Comparison of ENCODE assay signal across 8 cellular contexts in genomic region chr1:100353988-100354387, GRCh38. TPM values are rescaled to one million over a fixed set of nuclear protein-coding genes. Genes with fewer than 3 reads are reported as not detected.
A peak's percentile ranks its signal among the peaks of the same experiment; 100 is the strongest.
DNase-seq lines count a peak whose midpoint lies in the region; ATAC-seq, FAIRE-seq and TF ChIP-seq lines count a peak whose summit lies in the region.

No MANE protein-coding gene starts in this region.

- no peak overlapping the region for H3K27ac ChIP-seq in HepG2 (ENCODE audit: extremely low read length, insufficient read depth, low read length)
- no peak overlapping the region for H3K27ac ChIP-seq in right lobe of liver

- H3K4me1 ChIP-seq in HepG2 (ENCODE audit: insufficient read depth, low read length) (peaks cover 41% of the 10 kb centered on the region), right lobe of liver (peaks cover 0 to 13% (median 0%) of the 10 kb centered on the region in 4 donors)

- no peak for TF ChIP-seq POLR2A in HepG2 (IDR thresholded peaks at IDR 0.05; ENCODE audit: insufficient read depth in 1 of 2, low read depth in 2 of 2, low read length in 2 of 2)
- TF ChIP-seq POLR2A in right lobe of liver (IDR thresholded peaks at IDR 0.05) = no peak

- H3K36me3 ChIP-seq in HepG2 (replicated peaks in 1 of 2; ENCODE audit: control insufficient read depth in 1 of 2, insufficient read depth in 2 of 2, low read length in 2 of 2) (peaks cover 0 to 1% of the 10 kb centered on the region in 2 experiments; a peak in 1 of 5 replicates), right lobe of liver (no peaks in the 10 kb centered on the region)

- H4K20me1 ChIP-seq in HepG2 (ENCODE audit: insufficient read depth, low read length) = no peaks in the 10 kb centered on the region

- H3K36me3 Mint-ChIP-seq in activated CD4-positive, alpha-beta memory T cell treated with anti-CD3 and anti-CD28 coated beads for 36 hours = peaks cover 34% of the 10 kb centered on the region

- in situ Hi-C loops in HepG2 (cut with HindIII; ENCODE audit: extremely low pct_ligation_motif_present, low pct_unique_long_range_greater_than_20kb) = loop anchor here (5.0 kb wide), 1 partner anchor 87 kb away; the partner anchor contains the start of gene RTCA

- intact Hi-C loops in HepG2 (cut with micrococcal nuclease; ENCODE audit: unreplicated experiment) (loop anchor here (2.0 to 10.0 kb wide), 7 partner anchors 87 to 597 kb away; partner anchors contain the start of genes EXTL2, RTCA, SASS6 and SLC30A7), right lobe of liver (cut with DNase I) (no loop called here)
- intact Hi-C loops in activated CD4-positive, alpha-beta memory T cell treated with anti-CD3 and anti-CD28 coated beads for 36 hours (cut with micrococcal nuclease) = loop anchor here (2.0 to 10.0 kb wide), 6 partner anchors 47 to 541 kb away; partner anchors contain the start of genes AGL, EXTL2 and GPR88

- H2AFZ ChIP-seq in HepG2 (ENCODE audit: low read length) = no peak overlapping the region

- POLR2A ChIA-PET in HepG2 (lab: Yijun Ruan, JAX) = interaction anchor here (2.3 kb wide), 1 partner anchor 88 kb away, joined by 10 read pairs; the partner anchor contains the start of gene RTCA
- POLR2A ChIA-PET in activated CD4-positive, alpha-beta memory T cell treated with anti-CD3 and anti-CD28 coated beads for 36 hours (lab: Charles Lee) = interaction anchor here (1.0 to 5.1 kb wide), 12 partner anchors 8 to 542 kb away, joined by 3 to 45 read pairs (median 8); partner anchors contain the start of genes DBT, RTCA and SLC30A7

- no peak for TF ChIP-seq RAD21 in HepG2 (CRISPR knock-in tag; IDR thresholded peaks at IDR 0.05)

- H3K27me3 ChIP-seq in HepG2 (ENCODE audit: control insufficient read depth in 1 of 2, insufficient read depth in 2 of 2, low read length in 2 of 2) = no peaks in the 10 kb centered on the region; a peak in 1 of 5 replicates
- no peaks in the 10 kb centered on the region for H3K27me3 ChIP-seq in right lobe of liver

- H3K9me3 Mint-ChIP-seq in activated CD4-positive, alpha-beta memory T cell treated with anti-CD3 and anti-CD28 coated beads for 36 hours = no peaks in the 10 kb centered on the region

- no peaks in the 10 kb centered on the region for H3K27me3 Mint-ChIP-seq in activated CD4-positive, alpha-beta memory T cell treated with anti-CD3 and anti-CD28 coated beads for 36 hours

- H3K4me3 ChIP-seq in HepG2 (replicated peaks in 1 of 3; ENCODE audit: insufficient read depth in 1 of 3, low read depth in 2 of 3, low read length in 3 of 3) (peak overlapping the region; percentile 85 to 94 (median 89); a peak in 4 of 6 replicates), right lobe of liver (peak overlapping the region in 1 of 3 donors; percentile 90)

- TF ChIP-seq CTCF in HepG2 (CRISPR knock-in tag; IDR thresholded peaks at IDR 0.05) = no peak
- TF ChIP-seq CTCF in right lobe of liver (IDR thresholded peaks at IDR 0.05) = no peak

- H3K4me1 Mint-ChIP-seq in activated CD4-positive, alpha-beta memory T cell treated with anti-CD3 and anti-CD28 coated beads for 36 hours (ENCODE audit: low read depth) = peaks cover 50% of the 10 kb centered on the region

- H3K79me2 ChIP-seq in HepG2 (ENCODE audit: insufficient read depth, low read length) = peaks cover 9% of the 10 kb centered on the region

- DNase-seq in HepG2 (ENCODE audit: low spot score) = peak; percentile 82
- no peak for DNase-seq in right lobe of liver
- no peak for DNase-seq in activated CD4-positive, alpha-beta memory T cell treated with anti-CD3 and anti-CD28 coated beads for 36 hours
- DNase-seq in kidney glomerular epithelial cell (lab: John Stamatoyannopoulos, UW) = peak; percentile 61
- peak; percentile 48 for DNase-seq in urothelium cell line (ENCODE audit: low spot score)
- no peak for DNase-seq in COLO829 (ENCODE audit: low spot score)
- DNase-seq in NCI-H187 treated with DMSO at 0.1 percent for 48 hours (lab: John Stamatoyannopoulos, UW) = no peak

- peak overlapping the region; percentile 98 for H3K4me3 Mint-ChIP-seq in activated CD4-positive, alpha-beta memory T cell treated with anti-CD3 and anti-CD28 coated beads for 36 hours

- H3K27ac Mint-ChIP-seq in activated CD4-positive, alpha-beta memory T cell treated with anti-CD3 and anti-CD28 coated beads for 36 hours = peak overlapping the region; percentile 94

- CTCF ChIA-PET in HepG2 (lab: Yijun Ruan, JAX; ENCODE audit: low intra/inter-chr PET ratio, low total read pairs) = no interaction called here
- CTCF ChIA-PET in activated CD4-positive, alpha-beta memory T cell treated with anti-CD3 and anti-CD28 coated beads for 36 hours (lab: Charles Lee) = interaction anchor here (1.2 to 5.7 kb wide), 15 partner anchors 9 to 106 kb away, joined by 3 to 54 read pairs (median 8); partner anchors contain the start of gene RTCA

- 41% methylated on average over 1 of the region's 1 CpG for WGBS in HepG2 (ENCODE audit: low lambda C conversion rate)
- WGBS in right lobe of liver (ENCODE audit: insufficient coverage, low coverage, low lambda C conversion rate, missing lambda C conversion rate) = 35% methylated on average over 1 of the region's 1 CpG

- ATAC-seq in HepG2 (peak; percentile 55), right lobe of liver (no peak), HG02610 (IDR thresholded peaks at IDR 0.05; ENCODE audit: unreplicated experiment) (no peak)

- FAIRE-seq in HepG2 (lab: Jason Lieb, UNC) = peak; percentile 49
- no peak for FAIRE-seq in urothelium cell line (lab: Jason Lieb, UNC)

- no peaks in the 10 kb centered on the region for H3K9me3 ChIP-seq in HepG2 (ENCODE audit: low read length)
- no peaks in the 10 kb centered on the region for H3K9me3 ChIP-seq in right lobe of liver

- TF ChIP-seq EP300 in HepG2 (IDR thresholded peaks at IDR 0.05; ENCODE audit: low read depth in 2 of 2, low read length in 2 of 2) (no peak), HepG2 (CRISPR knock-in tag; IDR thresholded peaks at IDR 0.05; ENCODE audit: borderline replicate concordance) (no peak)

- H3K4me2 ChIP-seq in HepG2 (ENCODE audit: low read depth, low read length) = peak overlapping the region; percentile 89

- no peak overlapping the region for H3K9ac ChIP-seq in HepG2 (ENCODE audit: insufficient read depth, low read depth, low read length)

- BruUV-seq in HepG2 (replicated peaks; lab: Mats Ljungman, UMichigan) = TSS peak; percentile 59

TF ChIP-seq in HepG2, 621 proteins besides CTCF, POLR2A, EP300 and RAD21 (continues in another document):
- TF ChIP-seq ARID3A (IDR thresholded peaks at IDR 0.05; ENCODE audit: low read depth, low read length) = 0 out of 2 replicates have a peak, but pooled peaks have one; percentile 11
- no peak for TF ChIP-seq LCORL (IDR thresholded peaks at IDR 0.05)
- 0 out of 2 replicates have a peak, but pooled peaks have one; percentile 26 for TF ChIP-seq LCORL (CRISPR knock-in tag; IDR thresholded peaks at IDR 0.05)
- no peak for TF ChIP-seq PPARG (CRISPR knock-in tag; conservative IDR thresholded peaks at IDR 0.05)
- TF ChIP-seq ZNF530 (CRISPR knock-in tag; IDR thresholded peaks at IDR 0.05; ENCODE audit: low read depth) = no peak
- TF ChIP-seq FOSL2 (CRISPR knock-in tag; IDR thresholded peaks at IDR 0.05) = peak; percentile 78

RNA-seq across cellular contexts. Expression of gene CDC14A, which starts 1.7 kb away (rescaled TPM):
- 3.3 and 4.9 TPM in 2 replicates for total RNA-seq in HepG2 (2016; rRNA removed; fragmentation: Illumina TruSeq; extraction: Trizol)
- total RNA-seq in HepG2 (2016; cell fraction: cytosol; rRNA removed; fragmentation: Illumina TruSeq; extraction: Trizol; ENCODE audit: low read depth) = 1.9 and 2.0 TPM in 2 replicates
- 2.9 and 4.9 TPM in 2 replicates for total RNA-seq in HepG2 (2016; cell fraction: insoluble cytoplasmic fraction; rRNA removed; fragmentation: Illumina TruSeq; extraction: Trizol)
- total RNA-seq in HepG2 (2016; cell fraction: membrane; rRNA removed; fragmentation: Illumina TruSeq; extraction: Trizol) = 1.7 and 2.1 TPM in 2 replicates
- 11.3 and 12.9 TPM in 2 replicates for total RNA-seq in HepG2 (2016; cell fraction: nucleus; rRNA removed; fragmentation: Illumina TruSeq; extraction: Trizol)
- polyA plus RNA-seq in HepG2 (2011; rRNA removed) = 2.4 and 2.8 TPM in 2 replicates
- 1.4 and 1.9 TPM in 2 replicates for polyA plus RNA-seq in HepG2 (2011; cell fraction: cytosol; rRNA removed)
- 3.7 TPM in 2 replicates for polyA plus RNA-seq in HepG2 (2011; cell fraction: nucleus; rRNA removed)
- 1.8 and 2.5 TPM in 2 replicates for polyA plus RNA-seq in HepG2 (2012)
- 0.10 and 0.17 TPM in 2 replicates for polyA plus RNA-seq in HepG2 (2016; cell fraction: cytosol; fragmentation: Illumina TruSeq; extraction: Trizol; ENCODE audit: low read depth)
- 2.7 and 3.1 TPM in 2 replicates for polyA plus RNA-seq in HepG2 (2016; cell fraction: insoluble cytoplasmic fraction; fragmentation: Illumina TruSeq; extraction: Trizol; ENCODE audit: low read depth)
- polyA plus RNA-seq in HepG2 (2016; cell fraction: membrane; fragmentation: Illumina TruSeq; extraction: Trizol; ENCODE audit: low read depth) = 0.52 and 0.74 TPM in 2 replicates
- 4.3 and 5.8 TPM in 2 replicates for polyA plus RNA-seq in HepG2 (2016; cell fraction: nucleus; fragmentation: Illumina TruSeq; extraction: Trizol; ENCODE audit: insufficient read depth, low read depth)
- 1.9 and 2.2 TPM in 2 replicates for polyA minus RNA-seq in HepG2 (2011; rRNA and poly(A)+ RNA removed; ENCODE audit: low replicate concordance)
- polyA minus RNA-seq in HepG2 (2011; cell fraction: cytosol; rRNA and poly(A)+ RNA removed) = 3.2 and 4.2 TPM in 2 replicates
- 27.4 and 27.6 TPM in 2 replicates for polyA minus RNA-seq in HepG2 (2011; cell fraction: nucleus; rRNA and poly(A)+ RNA removed)
- total RNA-seq in right lobe of liver = 1 to 10 TPM; 1.1 to 3.3 (median 1.6) TPM
- total RNA-seq in activated CD4-positive, alpha-beta memory T cell treated with anti-CD3 and anti-CD28 coated beads for 36 hours = 10 to 100 TPM; 18.9 to 20.2 TPM

Comparison
In these comparisons a context has a peak if more than half of its experiments do, and no peak if none do; other contexts are left out.
1. DNase-seq: peak in HepG2 (single experiment), kidney glomerular epithelial cell (single experiment) and urothelium cell line (single experiment); none in right lobe of liver (0 of 3), activated CD4-positive, alpha-beta memory T cell treated with anti-CD3 and anti-CD28 coated beads for 36 hours (single experiment), COLO829 (single experiment) and NCI-H187 treated with DMSO at 0.1 percent for 48 hours (single experiment).
2. intact Hi-C loops: an anchor here in HepG2 (2.0 to 10.0 kb wide) and activated CD4-positive, alpha-beta memory T cell treated with anti-CD3 and anti-CD28 coated beads for 36 hours (2.0 to 10.0 kb wide); none called in right lobe of liver.